In the genomic region with DNA sequence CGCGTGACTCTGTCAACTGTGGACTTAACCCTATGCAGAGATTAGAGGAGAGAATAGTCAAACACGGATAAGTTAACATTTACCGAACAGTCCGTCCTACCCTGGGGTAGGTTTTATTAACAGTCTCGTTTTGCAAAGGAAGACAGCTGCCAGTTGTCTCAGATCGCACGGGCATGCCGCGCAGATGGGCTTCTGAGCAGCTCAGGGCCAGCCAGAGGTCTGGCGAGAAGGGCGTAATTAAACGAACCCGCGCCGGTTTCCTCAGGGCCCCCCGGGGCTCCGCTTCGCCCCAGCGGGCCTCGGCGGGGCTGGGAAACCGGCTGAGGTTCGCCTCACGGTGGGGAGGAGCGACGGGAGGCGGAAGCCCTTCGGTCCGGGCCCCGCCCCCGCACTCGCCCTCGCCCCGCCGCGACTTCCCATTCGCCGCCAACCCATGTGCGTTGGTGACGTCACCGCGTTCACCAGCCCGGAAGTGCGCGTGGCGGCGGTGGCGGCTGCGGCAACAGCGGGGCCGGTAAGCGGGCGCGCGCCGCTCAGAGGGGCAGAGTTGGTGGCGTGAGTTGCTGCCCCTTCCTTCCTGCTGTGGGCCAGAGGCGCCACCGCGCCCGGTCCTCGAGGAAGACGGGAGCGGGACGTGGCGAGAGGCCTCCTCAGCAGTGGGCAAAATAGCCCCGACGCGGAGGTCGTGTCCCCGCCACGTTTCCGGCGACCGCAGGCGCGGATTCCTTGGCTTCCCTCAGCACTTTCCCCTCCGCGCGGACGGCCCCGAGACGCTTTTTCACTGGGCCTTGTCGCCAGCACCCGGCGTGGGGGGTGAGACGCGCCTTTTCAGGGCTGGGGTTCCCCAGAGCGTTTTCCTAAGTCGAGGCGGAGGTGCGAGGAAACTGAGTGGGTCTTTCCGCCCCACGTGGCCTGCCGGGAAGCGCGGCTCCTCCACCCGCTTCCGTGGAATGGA, we compare ENCODE assay signal across 1 cellular context.
TF ChIP-seq lines count a peak whose summit lies in the region.

Gene TRNT1, plus strand, starts transcription at position 464 of the 955 bp plus-strand sequence. CDS start 2,101 bp downstream, outside the sequence.

TF ChIP-seq in HepG2, 621 proteins besides CTCF, POLR2A, EP300 and RAD21 (continued from another document and continues in another):
- TF ChIP-seq, protein P1, sequence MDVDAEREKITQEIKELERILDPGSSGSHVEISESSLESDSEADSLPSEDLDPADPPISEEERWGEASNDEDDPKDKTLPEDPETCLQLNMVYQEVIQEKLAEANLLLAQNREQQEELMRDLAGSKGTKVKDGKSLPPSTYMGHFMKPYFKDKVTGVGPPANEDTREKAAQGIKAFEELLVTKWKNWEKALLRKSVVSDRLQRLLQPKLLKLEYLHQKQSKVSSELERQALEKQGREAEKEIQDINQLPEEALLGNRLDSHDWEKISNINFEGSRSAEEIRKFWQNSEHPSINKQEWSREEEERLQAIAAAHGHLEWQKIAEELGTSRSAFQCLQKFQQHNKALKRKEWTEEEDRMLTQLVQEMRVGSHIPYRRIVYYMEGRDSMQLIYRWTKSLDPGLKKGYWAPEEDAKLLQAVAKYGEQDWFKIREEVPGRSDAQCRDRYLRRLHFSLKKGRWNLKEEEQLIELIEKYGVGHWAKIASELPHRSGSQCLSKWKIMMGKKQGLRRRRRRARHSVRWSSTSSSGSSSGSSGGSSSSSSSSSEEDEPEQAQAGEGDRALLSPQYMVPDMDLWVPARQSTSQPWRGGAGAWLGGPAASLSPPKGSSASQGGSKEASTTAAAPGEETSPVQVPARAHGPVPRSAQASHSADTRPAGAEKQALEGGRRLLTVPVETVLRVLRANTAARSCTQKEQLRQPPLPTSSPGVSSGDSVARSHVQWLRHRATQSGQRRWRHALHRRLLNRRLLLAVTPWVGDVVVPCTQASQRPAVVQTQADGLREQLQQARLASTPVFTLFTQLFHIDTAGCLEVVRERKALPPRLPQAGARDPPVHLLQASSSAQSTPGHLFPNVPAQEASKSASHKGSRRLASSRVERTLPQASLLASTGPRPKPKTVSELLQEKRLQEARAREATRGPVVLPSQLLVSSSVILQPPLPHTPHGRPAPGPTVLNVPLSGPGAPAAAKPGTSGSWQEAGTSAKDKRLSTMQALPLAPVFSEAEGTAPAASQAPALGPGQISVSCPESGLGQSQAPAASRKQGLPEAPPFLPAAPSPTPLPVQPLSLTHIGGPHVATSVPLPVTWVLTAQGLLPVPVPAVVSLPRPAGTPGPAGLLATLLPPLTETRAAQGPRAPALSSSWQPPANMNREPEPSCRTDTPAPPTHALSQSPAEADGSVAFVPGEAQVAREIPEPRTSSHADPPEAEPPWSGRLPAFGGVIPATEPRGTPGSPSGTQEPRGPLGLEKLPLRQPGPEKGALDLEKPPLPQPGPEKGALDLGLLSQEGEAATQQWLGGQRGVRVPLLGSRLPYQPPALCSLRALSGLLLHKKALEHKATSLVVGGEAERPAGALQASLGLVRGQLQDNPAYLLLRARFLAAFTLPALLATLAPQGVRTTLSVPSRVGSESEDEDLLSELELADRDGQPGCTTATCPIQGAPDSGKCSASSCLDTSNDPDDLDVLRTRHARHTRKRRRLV (CRISPR knock-in tag; IDR thresholded peaks at IDR 0.05), result no peak
- TF ChIP-seq ZSCAN20 (CRISPR knock-in tag; IDR thresholded peaks at IDR 0.05; ENCODE audit: borderline replicate concordance), result peak; percentile 50; the same call in 1 of the 2 replicates
- TF ChIP-seq ZNF768 (CRISPR knock-in tag; IDR thresholded peaks at IDR 0.05), result peak; percentile 65; the same call in 1 of the 2 replicates
- no peak for TF ChIP-seq ZNF12 (CRISPR knock-in tag; IDR thresholded peaks at IDR 0.05)
- peak; percentile 90 for TF ChIP-seq KDM5B (CRISPR knock-in tag; IDR thresholded peaks at IDR 0.05; ENCODE audit: borderline replicate concordance)
- TF ChIP-seq SP1 (IDR thresholded peaks at IDR 0.05), result no peak
- TF ChIP-seq SP1 (CRISPR knock-in tag; IDR thresholded peaks at IDR 0.05), result no peak
- TF ChIP-seq, protein P2, sequence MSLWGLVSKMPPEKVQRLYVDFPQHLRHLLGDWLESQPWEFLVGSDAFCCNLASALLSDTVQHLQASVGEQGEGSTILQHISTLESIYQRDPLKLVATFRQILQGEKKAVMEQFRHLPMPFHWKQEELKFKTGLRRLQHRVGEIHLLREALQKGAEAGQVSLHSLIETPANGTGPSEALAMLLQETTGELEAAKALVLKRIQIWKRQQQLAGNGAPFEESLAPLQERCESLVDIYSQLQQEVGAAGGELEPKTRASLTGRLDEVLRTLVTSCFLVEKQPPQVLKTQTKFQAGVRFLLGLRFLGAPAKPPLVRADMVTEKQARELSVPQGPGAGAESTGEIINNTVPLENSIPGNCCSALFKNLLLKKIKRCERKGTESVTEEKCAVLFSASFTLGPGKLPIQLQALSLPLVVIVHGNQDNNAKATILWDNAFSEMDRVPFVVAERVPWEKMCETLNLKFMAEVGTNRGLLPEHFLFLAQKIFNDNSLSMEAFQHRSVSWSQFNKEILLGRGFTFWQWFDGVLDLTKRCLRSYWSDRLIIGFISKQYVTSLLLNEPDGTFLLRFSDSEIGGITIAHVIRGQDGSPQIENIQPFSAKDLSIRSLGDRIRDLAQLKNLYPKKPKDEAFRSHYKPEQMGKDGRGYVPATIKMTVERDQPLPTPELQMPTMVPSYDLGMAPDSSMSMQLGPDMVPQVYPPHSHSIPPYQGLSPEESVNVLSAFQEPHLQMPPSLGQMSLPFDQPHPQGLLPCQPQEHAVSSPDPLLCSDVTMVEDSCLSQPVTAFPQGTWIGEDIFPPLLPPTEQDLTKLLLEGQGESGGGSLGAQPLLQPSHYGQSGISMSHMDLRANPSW (CRISPR knock-in tag; IDR thresholded peaks at IDR 0.05; ENCODE audit: borderline replicate concordance), result no peak
- no peak for TF ChIP-seq RBM22 (optimal IDR thresholded peaks at IDR 0.05; ENCODE audit: low read length)
- no peak for TF ChIP-seq ZBTB4 (CRISPR knock-in tag; IDR thresholded peaks at IDR 0.05; ENCODE audit: borderline replicate concordance)
- peak; percentile 84; the same call in 2 of the 3 replicates for TF ChIP-seq MXI1 (IDR thresholded peaks at IDR 0.05; ENCODE audit: borderline replicate concordance, low read depth, low read length)
- TF ChIP-seq ZNF564 (CRISPR knock-in tag; IDR thresholded peaks at IDR 0.05), result peak; percentile 91; the same call in 1 of the 2 replicates
- no peak for TF ChIP-seq NCOA5 (CRISPR knock-in tag; IDR thresholded peaks at IDR 0.05)
- TF ChIP-seq, protein P3, sequence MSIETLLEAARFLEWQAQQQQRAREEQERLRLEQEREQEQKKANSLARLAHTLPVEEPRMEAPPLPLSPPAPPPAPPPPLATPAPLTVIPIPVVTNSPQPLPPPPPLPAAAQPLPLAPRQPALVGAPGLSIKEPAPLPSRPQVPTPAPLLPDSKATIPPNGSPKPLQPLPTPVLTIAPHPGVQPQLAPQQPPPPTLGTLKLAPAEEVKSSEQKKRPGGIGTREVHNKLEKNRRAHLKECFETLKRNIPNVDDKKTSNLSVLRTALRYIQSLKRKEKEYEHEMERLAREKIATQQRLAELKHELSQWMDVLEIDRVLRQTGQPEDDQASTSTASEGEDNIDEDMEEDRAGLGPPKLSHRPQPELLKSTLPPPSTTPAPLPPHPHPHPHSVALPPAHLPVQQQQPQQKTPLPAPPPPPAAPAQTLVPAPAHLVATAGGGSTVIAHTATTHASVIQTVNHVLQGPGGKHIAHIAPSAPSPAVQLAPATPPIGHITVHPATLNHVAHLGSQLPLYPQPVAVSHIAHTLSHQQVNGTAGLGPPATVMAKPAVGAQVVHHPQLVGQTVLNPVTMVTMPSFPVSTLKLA (IDR thresholded peaks at IDR 0.05), result peak; percentile 66
- no peak for TF ChIP-seq ZNF280D (CRISPR knock-in tag; IDR thresholded peaks at IDR 0.05)
- 0 out of 2 replicates have a peak, but pooled peaks have one; percentile 79 for TF ChIP-seq PLSCR1 (CRISPR knock-in tag; IDR thresholded peaks at IDR 0.05; ENCODE audit: borderline replicate concordance)
- TF ChIP-seq, protein P4, sequence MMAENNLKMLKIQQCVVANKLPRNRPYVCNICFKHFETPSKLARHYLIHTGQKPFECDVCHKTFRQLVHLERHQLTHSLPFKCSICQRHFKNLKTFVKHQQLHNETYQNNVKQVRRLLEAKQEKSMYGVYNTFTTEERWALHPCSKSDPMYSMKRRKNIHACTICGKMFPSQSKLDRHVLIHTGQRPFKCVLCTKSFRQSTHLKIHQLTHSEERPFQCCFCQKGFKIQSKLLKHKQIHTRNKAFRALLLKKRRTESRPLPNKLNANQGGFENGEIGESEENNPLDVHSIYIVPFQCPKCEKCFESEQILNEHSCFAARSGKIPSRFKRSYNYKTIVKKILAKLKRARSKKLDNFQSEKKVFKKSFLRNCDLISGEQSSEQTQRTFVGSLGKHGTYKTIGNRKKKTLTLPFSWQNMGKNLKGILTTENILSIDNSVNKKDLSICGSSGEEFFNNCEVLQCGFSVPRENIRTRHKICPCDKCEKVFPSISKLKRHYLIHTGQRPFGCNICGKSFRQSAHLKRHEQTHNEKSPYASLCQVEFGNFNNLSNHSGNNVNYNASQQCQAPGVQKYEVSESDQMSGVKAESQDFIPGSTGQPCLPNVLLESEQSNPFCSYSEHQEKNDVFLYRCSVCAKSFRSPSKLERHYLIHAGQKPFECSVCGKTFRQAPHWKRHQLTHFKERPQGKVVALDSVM (CRISPR knock-in tag; IDR thresholded peaks at IDR 0.05), result peak; percentile 62
- TF ChIP-seq ZNF550 (CRISPR knock-in tag; IDR thresholded peaks at IDR 0.05; ENCODE audit: borderline replicate concordance), result peak; percentile 73; the same call in 1 of the 2 replicates
- peak; percentile 91; the same call in 1 of the 2 replicates for TF ChIP-seq CREBL2 (CRISPR knock-in tag; IDR thresholded peaks at IDR 0.05; ENCODE audit: borderline replicate concordance)
- no peak for TF ChIP-seq PHF5A (CRISPR knock-in tag; IDR thresholded peaks at IDR 0.05; ENCODE audit: low read depth, unreplicated experiment)
- TF ChIP-seq ZNF589 (CRISPR knock-in tag; conservative IDR thresholded peaks at IDR 0.05), result peak; percentile 58; the same call in 1 of the 2 replicates
- TF ChIP-seq ZNF292 (CRISPR knock-in tag; IDR thresholded peaks at IDR 0.05; ENCODE audit: borderline replicate concordance, low read depth), result peak; percentile 51; the same call in 1 of the 2 replicates
- 0 out of 2 replicates have a peak, but pooled peaks have one; percentile 22 for TF ChIP-seq GATAD2A (CRISPR knock-in tag; IDR thresholded peaks at IDR 0.05)
- no peak for TF ChIP-seq NONO (IDR thresholded peaks at IDR 0.05)
- TF ChIP-seq NONO (CRISPR knock-in tag; conservative IDR thresholded peaks at IDR 0.05), result peak; percentile 90
- no peak; the same call in 1 of the 2 replicates for TF ChIP-seq ZNF619 (CRISPR knock-in tag; IDR thresholded peaks at IDR 0.05)
- peak; percentile 51 for TF ChIP-seq ZNF280B (CRISPR knock-in tag; IDR thresholded peaks at IDR 0.05; ENCODE audit: borderline replicate concordance)
- peak; percentile 77 for TF ChIP-seq ATF1 (CRISPR knock-in tag; IDR thresholded peaks at IDR 0.05)
- peak; percentile 55 for TF ChIP-seq FOSL2 (CRISPR knock-in tag; IDR thresholded peaks at IDR 0.05)
